In the genomic region with DNA sequence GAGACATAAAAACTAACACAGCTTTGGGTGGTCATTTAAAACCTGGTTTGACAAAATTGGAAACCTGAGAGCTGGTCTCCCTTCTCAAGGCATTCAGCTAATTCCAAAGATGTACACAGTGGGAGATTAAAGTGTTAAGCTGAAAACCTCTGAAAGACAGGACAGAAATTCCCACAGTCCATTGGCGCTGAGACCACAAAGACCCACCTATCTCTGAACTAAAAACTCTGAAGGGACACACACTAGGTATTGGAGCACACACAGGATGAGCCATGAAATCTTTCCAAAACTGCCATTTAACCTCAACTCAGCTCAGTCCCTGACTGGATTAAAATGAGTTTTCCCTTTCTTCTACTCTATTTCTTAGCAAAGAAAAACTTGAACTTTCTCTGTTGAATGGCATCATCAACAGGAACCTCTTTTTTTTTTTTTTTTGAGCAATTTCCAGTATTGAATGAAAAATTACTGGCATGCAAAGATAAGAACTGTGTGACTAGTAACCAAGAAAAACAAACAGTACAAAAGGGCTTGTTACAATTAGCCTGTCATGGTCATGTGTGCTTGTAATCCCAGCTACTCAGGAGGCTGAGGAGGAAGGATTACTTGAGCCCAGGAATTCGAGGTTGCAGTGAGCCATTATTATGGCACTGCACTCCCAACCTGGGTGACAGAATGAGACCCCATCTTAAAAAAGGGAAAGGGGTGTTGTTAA, we compare ENCODE assay signal across 19 cellular contexts.
A peak's percentile ranks its signal among the peaks of the same experiment; 100 is the strongest.
DNase-seq lines count a peak whose midpoint lies in the region; ATAC-seq, FAIRE-seq and TF ChIP-seq lines count a peak whose summit lies in the region.
"Had no signal": no experiment of that assay in that cellular context is flagged by ENCODE, and none has a peak within 500 bp of the region (broad histone marks: within the 10 kb centered on the region; RNA-seq: fewer than 3 reads in every experiment).

No MANE protein-coding gene starts in this region.

- TF ChIP-seq CTCF in AG09309 (IDR thresholded peaks at IDR 0.05; ENCODE audit: control insufficient read depth, insufficient read depth, low read depth, low read length, missing control alignments), result no peak

- no peak for FAIRE-seq in GM12892 (lab: Jason Lieb, UNC)
- FAIRE-seq: GM18507, small intestine had no signal

- TF ChIP-seq POLR2A in GM12892 (IDR thresholded peaks at IDR 0.05; ENCODE audit: low read depth, low read length), result no peak

- no peak overlapping the region for H3K4me3 ChIP-seq in AG09309 (ENCODE audit: control insufficient read depth, low read depth, low read length)

- peak; percentile 18 for DNase-seq in AG09309 (ENCODE audit: low read depth)
- DNase-seq in M059J (ENCODE audit: low read depth), result peak; percentile 70
- peak; percentile 75 to 82 for DNase-seq in dermis microvascular lymphatic vessel endothelial cell (ENCODE audit: low read depth in 2 of 2)
- no peak for DNase-seq in left lobe of liver (ENCODE audit: low spot score)
- no peak for DNase-seq in GM12892 (ENCODE audit: insufficient read length)
- no peak for DNase-seq in NCI-H2029 treated with DMSO at 0.1 percent for 48 hours (lab: John Stamatoyannopoulos, UW)
- DNase-seq in T1000 (lab: John Stamatoyannopoulos, UW), result no peak
- DNase-seq in LoVo (ENCODE audit: low spot score), result no peak
- DNase-seq: activated CD4-positive, CD25-positive, alpha-beta regulatory T cell; activated naive CD4-positive, alpha-beta T cell treated with anti-CD3 and anti-CD28 coated beads for 36 hours; KG1; midbrain; NCI-H1694 treated with DMSO at 0.1 percent for 48 hours; NCI-H526 treated with DMSO at 0.1 percent for 48 hours; nucleus accumbens; small intestine; stimulated activated naive CD4-positive, alpha-beta T cell; T-helper 1 cell had no signal

- ATAC-seq in left lobe of liver, result peak; percentile 40

Comparison
In these comparisons a context has a peak if more than half of its experiments do, and no peak if none do; other contexts are left out.
1. DNase-seq: peak in AG09309 (single experiment), M059J (single experiment) and dermis microvascular lymphatic vessel endothelial cell (2 of 2); none in left lobe of liver (single experiment), GM12892 (single experiment), NCI-H2029 treated with DMSO at 0.1 percent for 48 hours (single experiment), T1000 (single experiment) and LoVo (single experiment).